Comparison of ENCODE assay signal across 1 cellular context in genomic region chr1:214067853-214068703, GRCh38.
TF ChIP-seq lines count a peak whose summit lies in the region.

No MANE protein-coding gene starts in this region.

TF ChIP-seq in K562, 482 proteins besides CTCF, POLR2A, EP300 and RAD21 (continued from another document):
- TF ChIP-seq TFE3 (CRISPR knock-in tag; IDR thresholded peaks at IDR 0.05) = peak; percentile 36; the same call in 1 of the 2 replicates
- TF ChIP-seq MCM3 (IDR thresholded peaks at IDR 0.05) = peak; percentile 53; the same call in 1 of the 2 replicates
